ENCODE assay signal across 9 cellular contexts in genomic region chr22:42344391-42344861, GRCh38.
DNase-seq lines count a peak whose midpoint lies in the region; ATAC-seq, FAIRE-seq and TF ChIP-seq lines count a peak whose summit lies in the region.
"Had no signal": no experiment of that assay in that cellular context is flagged by ENCODE, and none has a peak within 500 bp of the region (broad histone marks: within the 10 kb centered on the region; RNA-seq: fewer than 3 reads in every experiment).

No MANE protein-coding gene starts in this region.

- H3K4me3 Mint-ChIP-seq in T-helper 2 cell treated with Interferon-gamma antibody and Interleukin-4, amounts not matched to agents 5 μg/mL and 100 μg/mL, for 36 hours = peak overlapping the region; percentile 34
- H3K4me3 Mint-ChIP-seq in astrocyte (ENCODE audit: unreplicated experiment) = peak overlapping the region; percentile 62

- peaks cover 20% of the 10 kb centered on the region for H3K27me3 Mint-ChIP-seq in T-helper 2 cell treated with Interferon-gamma antibody and Interleukin-4, amounts not matched to agents 5 μg/mL and 100 μg/mL, for 36 hours (ENCODE audit: low read depth)
- H3K27me3 Mint-ChIP-seq in astrocyte (ENCODE audit: low read depth, unreplicated experiment) = peaks cover 38% of the 10 kb centered on the region

- H3K4me1 Mint-ChIP-seq in T-helper 2 cell treated with Interferon-gamma antibody and Interleukin-4, amounts not matched to agents 5 μg/mL and 100 μg/mL, for 36 hours (ENCODE audit: low read depth) = no peaks in the 10 kb centered on the region
- no peaks in the 10 kb centered on the region for H3K4me1 Mint-ChIP-seq in astrocyte (ENCODE audit: low read depth, unreplicated experiment)

- H3K4me1 ChIP-seq in astrocyte (ENCODE audit: insufficient read depth, low read length) = peaks cover 3% of the 10 kb centered on the region

- H3K79me2 ChIP-seq in astrocyte (ENCODE audit: insufficient read depth, low read length) = no peaks in the 10 kb centered on the region

- no peak for TF ChIP-seq CTCF in astrocyte (IDR thresholded peaks at IDR 0.05; ENCODE audit: insufficient read depth, low read depth, low read length)

- H3K9ac ChIP-seq in astrocyte (ENCODE audit: low read length) = no peak overlapping the region

- no peaks in the 10 kb centered on the region for H3K36me3 Mint-ChIP-seq in T-helper 2 cell treated with Interferon-gamma antibody and Interleukin-4, amounts not matched to agents 5 μg/mL and 100 μg/mL, for 36 hours (ENCODE audit: low read depth)
- H3K36me3 Mint-ChIP-seq in astrocyte (ENCODE audit: low read depth, unreplicated experiment) = no peaks in the 10 kb centered on the region

- H3K4me2 ChIP-seq in astrocyte (ENCODE audit: low read length) = peak overlapping the region; percentile 62

- FAIRE-seq in astrocyte (lab: Jason Lieb, UNC) = no peak
- FAIRE-seq: D721Med had no signal

- DNase-seq in T-helper 2 cell treated with Interferon-gamma antibody and Interleukin-4, amounts not matched to agents 5 μg/mL and 100 μg/mL, for 36 hours (ENCODE audit: low spot score) = no peak
- DNase-seq in T-helper 2 cell (no peak), astrocyte (ENCODE audit: low read depth) (peak; percentile 56), iris pigment epithelial cell (ENCODE audit: low read depth) (peak; percentile 14), dermis blood vessel endothelial cell (no peak), cortex of kidney (lab: John Stamatoyannopoulos, UW) (no peak)

- H4K20me1 ChIP-seq in astrocyte (ENCODE audit: insufficient read depth, low read length) = peaks cover 20% of the 10 kb centered on the region

- peak overlapping the region; percentile 56 for H2AFZ ChIP-seq in astrocyte (ENCODE audit: low read depth, low read length)

- H3K9me3 ChIP-seq in astrocyte (ENCODE audit: insufficient read depth, low read depth, low read length) = no peaks in the 10 kb centered on the region

- no peak overlapping the region for H3K4me3 ChIP-seq in astrocyte (ENCODE audit: insufficient read depth, low read depth, low read length)

- no peak overlapping the region for H3K27ac ChIP-seq in astrocyte (ENCODE audit: low read depth, low read length)
- H3K27ac ChIP-seq in temporal lobe (ENCODE audit: low read depth, low read length) = peak overlapping the region; percentile 97

- no peaks in the 10 kb centered on the region for H3K9me3 Mint-ChIP-seq in T-helper 2 cell treated with Interferon-gamma antibody and Interleukin-4, amounts not matched to agents 5 μg/mL and 100 μg/mL, for 36 hours
- H3K9me3 Mint-ChIP-seq in astrocyte (ENCODE audit: unreplicated experiment) = no peaks in the 10 kb centered on the region

- ATAC-seq in GM21447 (IDR thresholded peaks at IDR 0.05; ENCODE audit: unreplicated experiment) = no peak

- peaks cover 4% of the 10 kb centered on the region for H3K27me3 ChIP-seq in astrocyte (ENCODE audit: insufficient read depth, low read length)

- H3K36me3 ChIP-seq in astrocyte (ENCODE audit: insufficient read depth, low read length) = no peaks in the 10 kb centered on the region

- no peak overlapping the region for H3K27ac Mint-ChIP-seq in T-helper 2 cell treated with Interferon-gamma antibody and Interleukin-4, amounts not matched to agents 5 μg/mL and 100 μg/mL, for 36 hours
- H3K27ac Mint-ChIP-seq in astrocyte (ENCODE audit: unreplicated experiment) = no peak overlapping the region

Comparison
In these comparisons a context has a peak if more than half of its experiments do, and no peak if none do; other contexts are left out.
1. DNase-seq: peak in astrocyte (single experiment) and iris pigment epithelial cell (single experiment); none in T-helper 2 cell treated with Interferon-gamma antibody and Interleukin-4, amounts not matched to agents 5 μg/mL and 100 μg/mL, for 36 hours (single experiment), T-helper 2 cell (0 of 5), dermis blood vessel endothelial cell (single experiment) and cortex of kidney (single experiment).